ENCODE assay signal across 20 cellular contexts in genomic region chr1:76279387-76279748, GRCh38.
DNase-seq lines count a peak whose midpoint lies in the region; ATAC-seq, FAIRE-seq and TF ChIP-seq lines count a peak whose summit lies in the region.
"Had no signal": no experiment of that assay in that cellular context is flagged by ENCODE, and none has a peak within 500 bp of the region (broad histone marks: within the 10 kb centered on the region; RNA-seq: fewer than 3 reads in every experiment).

No MANE protein-coding gene starts in this region.

- H3F3A ChIP-seq in neural progenitor cell (ENCODE audit: low read depth) = peaks cover 10% of the 10 kb centered on the region

- H3K9me3 Mint-ChIP-seq in neural progenitor cell = no peaks in the 10 kb centered on the region
- H3K9me3 Mint-ChIP-seq: activated naive CD4-positive, alpha-beta T cell treated with anti-CD3 and anti-CD28 coated beads, Interleukin-2, amount 50 U/mL, for 24 hours; CD4-positive, alpha-beta T cell; effector memory CD8-positive, alpha-beta T cell had no signal

- H3K9ac ChIP-seq in neural progenitor cell = no peak overlapping the region

- H3K79me2 ChIP-seq in neural progenitor cell (ENCODE audit: low read depth) = no peaks in the 10 kb centered on the region

- H4K20me1 ChIP-seq in neural progenitor cell (ENCODE audit: low read depth) = no peaks in the 10 kb centered on the region

- FAIRE-seq in pancreas (lab: Jason Lieb, UNC) = no peak
- FAIRE-seq: A204.1, bronchial epithelial cell, islet of Langerhans, RCC 7860 had no signal

- no peaks in the 10 kb centered on the region for H3K36me3 ChIP-seq in neural progenitor cell
- H3K36me3 ChIP-seq in pancreas = no peaks in the 10 kb centered on the region

- no peaks in the 10 kb centered on the region for H3K27me3 Mint-ChIP-seq in neural progenitor cell (ENCODE audit: insufficient read depth, low read depth)
- H3K27me3 Mint-ChIP-seq: activated naive CD4-positive, alpha-beta T cell treated with anti-CD3 and anti-CD28 coated beads, Interleukin-2, amount 50 U/mL, for 24 hours; CD4-positive, alpha-beta T cell; effector memory CD8-positive, alpha-beta T cell had no signal

- H3K27me3 ChIP-seq in neural progenitor cell = no peaks in the 10 kb centered on the region
- no peaks in the 10 kb centered on the region for H3K27me3 ChIP-seq in pancreas

- H3K27ac ChIP-seq in neural progenitor cell (peak overlapping the region; percentile 54), pancreas (no peak overlapping the region)

- H3K4me1 Mint-ChIP-seq in neural progenitor cell = peaks cover 33% of the 10 kb centered on the region

- no peak for TF ChIP-seq CTCF in neural progenitor cell (IDR thresholded peaks at IDR 0.05)
- TF ChIP-seq CTCF in pancreas (IDR thresholded peaks at IDR 0.05) = no peak

- DNase-seq in NCI-H2171 treated with DMSO at 0.1 percent for 48 hours (lab: John Stamatoyannopoulos, UW) (peak; percentile 42), NCI-H2171 (lab: John Stamatoyannopoulos, UW) (no peak), cerebellar cortex (ENCODE audit: low spot score) (peak; percentile 12), neural progenitor cell (ENCODE audit: low spot score) (no peak), NCI-H1930 (lab: John Stamatoyannopoulos, UW) (no peak), pancreas (no peak), NCI-H2081 treated with DMSO at 0.1 percent for 48 hours (lab: John Stamatoyannopoulos, UW) (no peak)
- DNase-seq: activated T-cell treated with anti-CD3 and anti-CD28 coated beads for 4 hours; CD4-positive, alpha-beta T cell; effector memory CD8-positive, alpha-beta T cell; GOT3; NCI-H1048; stimulated activated naive CD8-positive, alpha-beta T cell treated with anti-CD3 and anti-CD28 coated beads, Interleukin-15, Interleukin-2, amounts not matched to agents 100 U/mL and 50 U/mL, for 24 hours had no signal

- no peak overlapping the region for H3K4me3 Mint-ChIP-seq in neural progenitor cell
- H3K4me3 Mint-ChIP-seq: activated naive CD4-positive, alpha-beta T cell treated with anti-CD3 and anti-CD28 coated beads, Interleukin-2, amount 50 U/mL, for 24 hours; CD4-positive, alpha-beta T cell; effector memory CD8-positive, alpha-beta T cell had no signal

- 70% methylated on average over 11 of the region's 11 CpGs for WGBS in pancreas, 2 donors

- no peaks in the 10 kb centered on the region for H3K36me3 Mint-ChIP-seq in neural progenitor cell
- H3K36me3 Mint-ChIP-seq: activated naive CD4-positive, alpha-beta T cell treated with anti-CD3 and anti-CD28 coated beads, Interleukin-2, amount 50 U/mL, for 24 hours had no signal

- H3K4me3 ChIP-seq in neural progenitor cell (no peak overlapping the region), pancreas (no peak overlapping the region)

- peak overlapping the region; percentile 57 for H3K27ac Mint-ChIP-seq in neural progenitor cell
- H3K27ac Mint-ChIP-seq: activated naive CD4-positive, alpha-beta T cell treated with anti-CD3 and anti-CD28 coated beads, Interleukin-2, amount 50 U/mL, for 24 hours; CD4-positive, alpha-beta T cell; effector memory CD8-positive, alpha-beta T cell had no signal

- peak overlapping the region; percentile 6 for H3K4me2 ChIP-seq in neural progenitor cell

- intact Hi-C loops in pancreas (cut with DNase I) = no loop called here

- no peak overlapping the region for H2AFZ ChIP-seq in neural progenitor cell (replicated peaks)

- no peak for ATAC-seq in pancreas
- no peak for ATAC-seq in GM19351 (IDR thresholded peaks at IDR 0.05; ENCODE audit: unreplicated experiment)
- ATAC-seq: activated CD4-positive, CD25-positive, alpha-beta regulatory T cell treated with anti-CD3 and anti-CD28 coated beads, Interleukin-2, amount 50 U/mL, for 24 hours; effector memory CD8-positive, alpha-beta T cell; stimulated activated naive CD8-positive, alpha-beta T cell treated with anti-CD3 and anti-CD28 coated beads, Interleukin-15, Interleukin-2, amounts not matched to agents 100 U/mL and 50 U/mL, for 24 hours had no signal

- H3K9me3 ChIP-seq in neural progenitor cell (ENCODE audit: low read depth) (no peaks in the 10 kb centered on the region), pancreas (no peaks in the 10 kb centered on the region)

- H3K4me1 ChIP-seq in neural progenitor cell = peaks cover 25% of the 10 kb centered on the region
- no peaks in the 10 kb centered on the region for H3K4me1 ChIP-seq in pancreas

Comparison
In these comparisons a context has a peak if more than half of its experiments do, and no peak if none do; other contexts are left out.
1. DNase-seq: peak in NCI-H2171 treated with DMSO at 0.1 percent for 48 hours (single experiment) and cerebellar cortex (single experiment); none in NCI-H2171 (single experiment), neural progenitor cell (single experiment), NCI-H1930 (0 of 2), pancreas (0 of 6) and NCI-H2081 treated with DMSO at 0.1 percent for 48 hours (single experiment).